In genomic region chr7:130351664-130352015, GRCh38 we compare ENCODE assay signal across 2 cellular contexts.
TF ChIP-seq lines count a peak whose summit lies in the region.

No MANE protein-coding gene starts in this region.

TF ChIP-seq in H1, 55 proteins besides CTCF, POLR2A, EP300 and RAD21:
- no peak for TF ChIP-seq RXRA (IDR thresholded peaks at IDR 0.05; ENCODE audit: insufficient read depth, low read depth, low read length)
- TF ChIP-seq MAFK (IDR thresholded peaks at IDR 0.05; ENCODE audit: low read depth, low read length), result no peak
- TF ChIP-seq NRF1 (IDR thresholded peaks at IDR 0.05; ENCODE audit: low read depth, low read length), result no peak
- TF ChIP-seq TAF1 (IDR thresholded peaks at IDR 0.05; ENCODE audit: low read depth, low read length), result no peak
- TF ChIP-seq POU5F1 (IDR thresholded peaks at IDR 0.05; ENCODE audit: low read depth, low read length), result no peak
- TF ChIP-seq HDAC6 (IDR thresholded peaks at IDR 0.05; ENCODE audit: low read depth, low read length), result no peak
- TF ChIP-seq TCF12 (IDR thresholded peaks at IDR 0.05; ENCODE audit: low read depth, low read length), result no peak
- no peak for TF ChIP-seq ASH2L (IDR thresholded peaks at IDR 0.05; ENCODE audit: low read length)
- TF ChIP-seq ZNF274 (IDR thresholded peaks at IDR 0.05; ENCODE audit: borderline replicate concordance, extremely low read depth, low read length), result no peak
- TF ChIP-seq, protein P1, sequence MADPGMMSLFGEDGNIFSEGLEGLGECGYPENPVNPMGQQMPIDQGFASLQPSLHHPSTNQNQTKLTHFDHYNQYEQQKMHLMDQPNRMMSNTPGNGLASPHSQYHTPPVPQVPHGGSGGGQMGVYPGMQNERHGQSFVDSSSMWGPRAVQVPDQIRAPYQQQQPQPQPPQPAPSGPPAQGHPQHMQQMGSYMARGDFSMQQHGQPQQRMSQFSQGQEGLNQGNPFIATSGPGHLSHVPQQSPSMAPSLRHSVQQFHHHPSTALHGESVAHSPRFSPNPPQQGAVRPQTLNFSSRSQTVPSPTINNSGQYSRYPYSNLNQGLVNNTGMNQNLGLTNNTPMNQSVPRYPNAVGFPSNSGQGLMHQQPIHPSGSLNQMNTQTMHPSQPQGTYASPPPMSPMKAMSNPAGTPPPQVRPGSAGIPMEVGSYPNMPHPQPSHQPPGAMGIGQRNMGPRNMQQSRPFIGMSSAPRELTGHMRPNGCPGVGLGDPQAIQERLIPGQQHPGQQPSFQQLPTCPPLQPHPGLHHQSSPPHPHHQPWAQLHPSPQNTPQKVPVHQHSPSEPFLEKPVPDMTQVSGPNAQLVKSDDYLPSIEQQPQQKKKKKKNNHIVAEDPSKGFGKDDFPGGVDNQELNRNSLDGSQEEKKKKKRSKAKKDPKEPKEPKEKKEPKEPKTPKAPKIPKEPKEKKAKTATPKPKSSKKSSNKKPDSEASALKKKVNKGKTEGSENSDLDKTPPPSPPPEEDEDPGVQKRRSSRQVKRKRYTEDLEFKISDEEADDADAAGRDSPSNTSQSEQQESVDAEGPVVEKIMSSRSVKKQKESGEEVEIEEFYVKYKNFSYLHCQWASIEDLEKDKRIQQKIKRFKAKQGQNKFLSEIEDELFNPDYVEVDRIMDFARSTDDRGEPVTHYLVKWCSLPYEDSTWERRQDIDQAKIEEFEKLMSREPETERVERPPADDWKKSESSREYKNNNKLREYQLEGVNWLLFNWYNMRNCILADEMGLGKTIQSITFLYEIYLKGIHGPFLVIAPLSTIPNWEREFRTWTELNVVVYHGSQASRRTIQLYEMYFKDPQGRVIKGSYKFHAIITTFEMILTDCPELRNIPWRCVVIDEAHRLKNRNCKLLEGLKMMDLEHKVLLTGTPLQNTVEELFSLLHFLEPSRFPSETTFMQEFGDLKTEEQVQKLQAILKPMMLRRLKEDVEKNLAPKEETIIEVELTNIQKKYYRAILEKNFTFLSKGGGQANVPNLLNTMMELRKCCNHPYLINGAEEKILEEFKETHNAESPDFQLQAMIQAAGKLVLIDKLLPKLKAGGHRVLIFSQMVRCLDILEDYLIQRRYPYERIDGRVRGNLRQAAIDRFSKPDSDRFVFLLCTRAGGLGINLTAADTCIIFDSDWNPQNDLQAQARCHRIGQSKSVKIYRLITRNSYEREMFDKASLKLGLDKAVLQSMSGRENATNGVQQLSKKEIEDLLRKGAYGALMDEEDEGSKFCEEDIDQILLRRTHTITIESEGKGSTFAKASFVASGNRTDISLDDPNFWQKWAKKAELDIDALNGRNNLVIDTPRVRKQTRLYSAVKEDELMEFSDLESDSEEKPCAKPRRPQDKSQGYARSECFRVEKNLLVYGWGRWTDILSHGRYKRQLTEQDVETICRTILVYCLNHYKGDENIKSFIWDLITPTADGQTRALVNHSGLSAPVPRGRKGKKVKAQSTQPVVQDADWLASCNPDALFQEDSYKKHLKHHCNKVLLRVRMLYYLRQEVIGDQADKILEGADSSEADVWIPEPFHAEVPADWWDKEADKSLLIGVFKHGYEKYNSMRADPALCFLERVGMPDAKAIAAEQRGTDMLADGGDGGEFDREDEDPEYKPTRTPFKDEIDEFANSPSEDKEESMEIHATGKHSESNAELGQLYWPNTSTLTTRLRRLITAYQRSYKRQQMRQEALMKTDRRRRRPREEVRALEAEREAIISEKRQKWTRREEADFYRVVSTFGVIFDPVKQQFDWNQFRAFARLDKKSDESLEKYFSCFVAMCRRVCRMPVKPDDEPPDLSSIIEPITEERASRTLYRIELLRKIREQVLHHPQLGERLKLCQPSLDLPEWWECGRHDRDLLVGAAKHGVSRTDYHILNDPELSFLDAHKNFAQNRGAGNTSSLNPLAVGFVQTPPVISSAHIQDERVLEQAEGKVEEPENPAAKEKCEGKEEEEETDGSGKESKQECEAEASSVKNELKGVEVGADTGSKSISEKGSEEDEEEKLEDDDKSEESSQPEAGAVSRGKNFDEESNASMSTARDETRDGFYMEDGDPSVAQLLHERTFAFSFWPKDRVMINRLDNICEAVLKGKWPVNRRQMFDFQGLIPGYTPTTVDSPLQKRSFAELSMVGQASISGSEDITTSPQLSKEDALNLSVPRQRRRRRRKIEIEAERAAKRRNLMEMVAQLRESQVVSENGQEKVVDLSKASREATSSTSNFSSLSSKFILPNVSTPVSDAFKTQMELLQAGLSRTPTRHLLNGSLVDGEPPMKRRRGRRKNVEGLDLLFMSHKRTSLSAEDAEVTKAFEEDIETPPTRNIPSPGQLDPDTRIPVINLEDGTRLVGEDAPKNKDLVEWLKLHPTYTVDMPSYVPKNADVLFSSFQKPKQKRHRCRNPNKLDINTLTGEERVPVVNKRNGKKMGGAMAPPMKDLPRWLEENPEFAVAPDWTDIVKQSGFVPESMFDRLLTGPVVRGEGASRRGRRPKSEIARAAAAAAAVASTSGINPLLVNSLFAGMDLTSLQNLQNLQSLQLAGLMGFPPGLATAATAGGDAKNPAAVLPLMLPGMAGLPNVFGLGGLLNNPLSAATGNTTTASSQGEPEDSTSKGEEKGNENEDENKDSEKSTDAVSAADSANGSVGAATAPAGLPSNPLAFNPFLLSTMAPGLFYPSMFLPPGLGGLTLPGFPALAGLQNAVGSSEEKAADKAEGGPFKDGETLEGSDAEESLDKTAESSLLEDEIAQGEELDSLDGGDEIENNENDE (IDR thresholded peaks at IDR 0.05; ENCODE audit: insufficient replicate concordance, low read length), result no peak
- TF ChIP-seq BCL11A (IDR thresholded peaks at IDR 0.05; ENCODE audit: low read depth in 2 of 2, low read length in 2 of 2), result no peak
- TF ChIP-seq BACH1 (IDR thresholded peaks at IDR 0.05; ENCODE audit: low read length), result no peak
- TF ChIP-seq YY1 (IDR thresholded peaks at IDR 0.05; ENCODE audit: low read depth, low read length), result no peak
- no peak for TF ChIP-seq SUZ12 (IDR thresholded peaks at IDR 0.05; ENCODE audit: low read length)

TF ChIP-seq in neural cell, 6 proteins besides CTCF, POLR2A, EP300 and RAD21:
- TF ChIP-seq MXI1 (conservative IDR thresholded peaks at IDR 0.05; ENCODE audit: poor library complexity, severe bottlenecking), result no peak
- no peak for TF ChIP-seq EZH2 (IDR thresholded peaks at IDR 0.05; ENCODE audit: borderline replicate concordance, insufficient read depth, low read length, poor library complexity, severe bottlenecking)
- TF ChIP-seq POLR2AphosphoS5 (IDR thresholded peaks at IDR 0.05), result no peak
- TF ChIP-seq REST (IDR thresholded peaks at IDR 0.05; ENCODE audit: borderline replicate concordance), result no peak
- TF ChIP-seq SMC3 (conservative IDR thresholded peaks at IDR 0.05; ENCODE audit: poor library complexity), result no peak
- TF ChIP-seq TAF1 (IDR thresholded peaks at IDR 0.05; ENCODE audit: low read depth), result no peak
